Comparison of ENCODE assay signal across 24 cellular contexts in genomic region chr7:102173669-102174068, GRCh38.
DNase-seq lines count a peak whose midpoint lies in the region; ATAC-seq, FAIRE-seq and TF ChIP-seq lines count a peak whose summit lies in the region.
"Had no signal": no experiment of that assay in that cellular context is flagged by ENCODE, and none has a peak within 500 bp of the region (broad histone marks: within the 10 kb centered on the region; RNA-seq: fewer than 3 reads in every experiment).

No MANE protein-coding gene starts in this region.

- ATAC-seq in natural killer cell treated with Interleukin-12 subunit alpha and Interleukin-12 subunit beta and Interleukin-15 and Interleukin-18, amount 100 ng/mL, for 72 hours: no peak
- ATAC-seq in natural killer cell (no peak), HG03108 (IDR thresholded peaks at IDR 0.05; ENCODE audit: unreplicated experiment) (no peak)
- ATAC-seq: A549 had no signal

- no peak overlapping the region for H3K9ac ChIP-seq in endothelial cell of umbilical vein (replicated peaks; ENCODE audit: extremely low read depth, insufficient read depth, low read length)
- H3K9ac ChIP-seq: BLaER1 treated with 17β-estradiol and CSF1 and Interleukin-3, amounts not matched to agents 10 nM and 100 nM had no signal

- H3K36me3 ChIP-seq in ascending aorta (peaks cover 0 to 5% of the 10 kb centered on the region in 2 donors), endothelial cell of umbilical vein (ENCODE audit: control insufficient read depth in 2 of 2, extremely low read depth in 1 of 2, insufficient read depth in 2 of 2, low read length in 2 of 2) (peaks cover 0 to 6% of the 10 kb centered on the region in 2 experiments)

- no peak for FAIRE-seq in endothelial cell of umbilical vein (lab: Jason Lieb, UNC)
- FAIRE-seq: A549, GM12891, GM18507, H54 had no signal

- no peaks in the 10 kb centered on the region for H3K27me3 ChIP-seq in ascending aorta
- H3K27me3 ChIP-seq in endothelial cell of umbilical vein (ENCODE audit: control insufficient read depth in 2 of 2, insufficient read depth in 2 of 2, low read length in 2 of 2): no peaks in the 10 kb centered on the region
- H3K27me3 ChIP-seq: BE2C; BLaER1 treated with 17β-estradiol and CSF1 and Interleukin-3, amounts not matched to agents 10 nM and 100 nM had no signal

- H3K79me2 ChIP-seq in endothelial cell of umbilical vein (ENCODE audit: control insufficient read depth, insufficient read depth, low read length): no peaks in the 10 kb centered on the region

- BruUV-seq in endothelial cell of umbilical vein (replicated peaks; lab: Mats Ljungman, UMichigan): no TSS peak

- H3K9me1 ChIP-seq in endothelial cell of umbilical vein (replicated peaks; ENCODE audit: control insufficient read depth, extremely low read depth, insufficient read depth, low read length): no peaks in the 10 kb centered on the region

- CTCF ChIA-PET in endothelial cell of umbilical vein (lab: Charles Lee): no interaction called here

- TF ChIP-seq CTCF in natural killer cell (IDR thresholded peaks at IDR 0.05): no peak
- TF ChIP-seq CTCF in ascending aorta (IDR thresholded peaks at IDR 0.05): no peak
- no peak for TF ChIP-seq CTCF in endothelial cell of umbilical vein (IDR thresholded peaks at IDR 0.05; ENCODE audit: extremely low read depth in 1 of 2, insufficient read depth in 1 of 2, low read depth in 1 of 2, low read length in 2 of 2)

- H3K9me3 ChIP-seq in ascending aorta (no peaks in the 10 kb centered on the region), endothelial cell of umbilical vein (replicated peaks; ENCODE audit: control insufficient read depth, insufficient read depth, low read length) (no peaks in the 10 kb centered on the region)
- H3K9me3 ChIP-seq: A549; BE2C; BLaER1 treated with 17β-estradiol and CSF1 and Interleukin-3, amounts not matched to agents 10 nM and 100 nM had no signal

- H3K27ac Mint-ChIP-seq in natural killer cell treated with Interleukin-12 subunit alpha and Interleukin-12 subunit beta and Interleukin-15 and Interleukin-18, amount 100 ng/mL, for 72 hours: no peak overlapping the region
- no peak overlapping the region for H3K27ac Mint-ChIP-seq in natural killer cell

- dilution Hi-C loops in endothelial cell of umbilical vein (cut with MboI; ENCODE audit: extremely low pct_ligation_motif_present, low sequenced_read_pairs): no loop called here

- peak; percentile 16 for DNase-seq in natural killer cell treated with Interleukin-12 subunit alpha and Interleukin-12 subunit beta and Interleukin-15 and Interleukin-18, amount 100 ng/mL, for 72 hours (ENCODE audit: low spot score)
- no peak for DNase-seq in natural killer cell
- no peak for DNase-seq in ascending aorta (ENCODE audit: low spot score in 2 of 2)
- peak; percentile 13 for DNase-seq in endothelial cell of umbilical vein (ENCODE audit: low read depth, low spot score)
- no peak for DNase-seq in T-helper 1 cell
- DNase-seq in anterior cingulate cortex (lab: John Stamatoyannopoulos, UW): no peak
- DNase-seq: 8988T; ACHN; AML-193; BE2C; Calu3; CD4-positive, alpha-beta memory T cell; COR-L47; DMS53; DMS79 treated with DMSO at 0.1 percent for 48 hours; GF-D8; GOT3; HCEC 1CT had no signal

- POLR2A ChIA-PET in endothelial cell of umbilical vein (lab: Charles Lee): no interaction called here

- no peaks in the 10 kb centered on the region for H3K9me3 Mint-ChIP-seq in natural killer cell treated with Interleukin-12 subunit alpha and Interleukin-12 subunit beta and Interleukin-15 and Interleukin-18, amount 100 ng/mL, for 72 hours
- no peaks in the 10 kb centered on the region for H3K9me3 Mint-ChIP-seq in natural killer cell
- H3K9me3 Mint-ChIP-seq: CD4-positive, alpha-beta memory T cell had no signal

- H3K4me2 ChIP-seq in endothelial cell of umbilical vein (ENCODE audit: insufficient read depth, low read length): no peak overlapping the region
- H3K4me2 ChIP-seq: A549; BLaER1 treated with 17β-estradiol and CSF1 and Interleukin-3, amounts not matched to agents 10 nM and 100 nM had no signal

- no peaks in the 10 kb centered on the region for H4K20me1 ChIP-seq in endothelial cell of umbilical vein (replicated peaks; ENCODE audit: control insufficient read depth, extremely low read depth, insufficient read depth, low read length)

- no peak overlapping the region for H2AFZ ChIP-seq in endothelial cell of umbilical vein (ENCODE audit: low read depth, low read length)

- H3K36me3 Mint-ChIP-seq in natural killer cell treated with Interleukin-12 subunit alpha and Interleukin-12 subunit beta and Interleukin-15 and Interleukin-18, amount 100 ng/mL, for 72 hours: no peaks in the 10 kb centered on the region
- no peaks in the 10 kb centered on the region for H3K36me3 Mint-ChIP-seq in natural killer cell

- H3K27me3 Mint-ChIP-seq in natural killer cell treated with Interleukin-12 subunit alpha and Interleukin-12 subunit beta and Interleukin-15 and Interleukin-18, amount 100 ng/mL, for 72 hours: no peaks in the 10 kb centered on the region
- no peaks in the 10 kb centered on the region for H3K27me3 Mint-ChIP-seq in natural killer cell (ENCODE audit: low read depth in 2 of 2)
- H3K27me3 Mint-ChIP-seq: CD4-positive, alpha-beta memory T cell had no signal

- H3K4me1 ChIP-seq in ascending aorta (peaks cover 0 to 13% of the 10 kb centered on the region in 2 donors), endothelial cell of umbilical vein (ENCODE audit: control insufficient read depth, extremely low read depth, insufficient read depth, low read length) (peaks cover 14% of the 10 kb centered on the region)
- H3K4me1 ChIP-seq: BE2C had no signal

- H3K27ac ChIP-seq in ascending aorta (peak overlapping the region; percentile 26 to 63), endothelial cell of umbilical vein (ENCODE audit: insufficient read depth, low read depth, low read length) (no peak overlapping the region)
- H3K27ac ChIP-seq: A549; BLaER1 treated with 17β-estradiol and CSF1 and Interleukin-3, amounts not matched to agents 10 nM and 100 nM had no signal

- H3K4me3 ChIP-seq in ascending aorta: no peak overlapping the region
- no peak overlapping the region for H3K4me3 ChIP-seq in endothelial cell of umbilical vein (replicated peaks in 1 of 3; ENCODE audit: insufficient read depth in 1 of 3, low read depth in 1 of 3, low read length in 3 of 3)
- H3K4me3 ChIP-seq: A549; BLaER1 treated with 17β-estradiol and CSF1 and Interleukin-3, amounts not matched to agents 10 nM and 100 nM had no signal

- H3K4me3 Mint-ChIP-seq in natural killer cell treated with Interleukin-12 subunit alpha and Interleukin-12 subunit beta and Interleukin-15 and Interleukin-18, amount 100 ng/mL, for 72 hours: no peak overlapping the region
- no peak overlapping the region for H3K4me3 Mint-ChIP-seq in natural killer cell

- H3K4me1 Mint-ChIP-seq in natural killer cell treated with Interleukin-12 subunit alpha and Interleukin-12 subunit beta and Interleukin-15 and Interleukin-18, amount 100 ng/mL, for 72 hours (ENCODE audit: low read depth in 2 of 2): no peaks in the 10 kb centered on the region
- no peaks in the 10 kb centered on the region for H3K4me1 Mint-ChIP-seq in natural killer cell
- H3K4me1 Mint-ChIP-seq: CD4-positive, alpha-beta memory T cell had no signal

- intact Hi-C loops in natural killer cell (cut with micrococcal nuclease): no loop called here
- intact Hi-C loops in ascending aorta (cut with DNase I): no loop called here
- intact Hi-C loops in endothelial cell of umbilical vein (cut with micrococcal nuclease): no loop called here

- TF ChIP-seq POLR2A in endothelial cell of umbilical vein (IDR thresholded peaks at IDR 0.05; ENCODE audit: low read depth, low read length): no peak

TF ChIP-seq in endothelial cell of umbilical vein, 7 proteins besides CTCF, POLR2A, EP300 and RAD21:
- TF ChIP-seq POLR2AphosphoS5 (IDR thresholded peaks at IDR 0.05; ENCODE audit: insufficient read depth, low read depth, low read length) (no peak), MYC (IDR thresholded peaks at IDR 0.05; ENCODE audit: low read depth, low read length) (no peak), FOS (IDR thresholded peaks at IDR 0.05; ENCODE audit: borderline replicate concordance, insufficient read depth, low read length) (no peak), JUN (IDR thresholded peaks at IDR 0.05; ENCODE audit: borderline replicate concordance, insufficient read depth, insufficient read length, low read depth) (no peak), EZH2 (IDR thresholded peaks at IDR 0.05; ENCODE audit: borderline replicate concordance, low read depth, low read length, severe bottlenecking) (no peak), GATA2 (IDR thresholded peaks at IDR 0.05; ENCODE audit: insufficient read depth, insufficient read length, low read depth, low read length) (no peak)
- TF ChIP-seq, protein P1, sequence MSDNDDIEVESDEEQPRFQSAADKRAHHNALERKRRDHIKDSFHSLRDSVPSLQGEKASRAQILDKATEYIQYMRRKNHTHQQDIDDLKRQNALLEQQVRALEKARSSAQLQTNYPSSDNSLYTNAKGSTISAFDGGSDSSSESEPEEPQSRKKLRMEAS (IDR thresholded peaks at IDR 0.05; ENCODE audit: insufficient read depth, insufficient read length): no peak

Comparison
In these comparisons a context has a peak if more than half of its experiments do, and no peak if none do; other contexts are left out.
1. DNase-seq: peak in natural killer cell treated with Interleukin-12 subunit alpha and Interleukin-12 subunit beta and Interleukin-15 and Interleukin-18, amount 100 ng/mL, for 72 hours (single experiment) and endothelial cell of umbilical vein (single experiment); none in natural killer cell (single experiment), ascending aorta (0 of 2), T-helper 1 cell (0 of 5) and anterior cingulate cortex (0 of 58).